Comparison of ENCODE assay signal across 16 cellular contexts in the genomic region with DNA sequence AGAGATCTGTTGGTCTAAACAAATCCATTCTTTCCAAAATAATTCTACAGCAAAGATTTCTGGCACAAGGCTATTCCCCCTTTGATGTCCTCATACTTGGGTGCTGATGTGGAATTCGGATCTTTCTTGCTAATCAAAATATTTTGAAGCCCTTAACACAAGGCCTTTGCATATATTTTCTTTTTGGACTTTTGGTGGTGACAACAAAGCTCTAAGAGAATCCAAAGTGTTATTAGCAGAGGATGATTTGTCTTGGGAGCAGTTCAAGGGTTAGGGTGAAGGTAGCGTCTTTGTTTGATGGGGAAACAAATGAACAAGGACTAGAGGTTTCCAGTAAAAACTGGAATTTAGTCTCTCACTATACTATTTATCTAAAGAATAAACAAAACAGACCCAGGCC.
DNase-seq lines count a peak whose midpoint lies in the region; TF ChIP-seq lines count a peak whose summit lies in the region.
"Had no signal": no experiment of that assay in that cellular context is flagged by ENCODE, and none has a peak within 500 bp of the region (broad histone marks: within the 10 kb centered on the region; RNA-seq: fewer than 3 reads in every experiment).

No MANE protein-coding gene starts in this region.

- H3K27me3 ChIP-seq in parathyroid adenoma (ENCODE audit: control insufficient read depth, insufficient read depth, low read length) (no peaks in the 10 kb centered on the region), colonic mucosa (no peaks in the 10 kb centered on the region)
- H3K27me3 ChIP-seq: BLaER1 had no signal

- H3K9me3 ChIP-seq in parathyroid adenoma (ENCODE audit: control insufficient read depth, low read length): no peaks in the 10 kb centered on the region
- no peaks in the 10 kb centered on the region for H3K9me3 ChIP-seq in colonic mucosa
- H3K9me3 ChIP-seq: BLaER1, Caco-2 had no signal

- H3K9ac ChIP-seq in parathyroid adenoma (no peak overlapping the region), colonic mucosa (ENCODE audit: low read depth in 2 of 2, low read length in 2 of 2) (no peak overlapping the region)
- H3K9ac ChIP-seq: BLaER1 had no signal

- peak; percentile 21 for DNase-seq in M059J (ENCODE audit: low read depth)
- peak; percentile 60 for DNase-seq in left kidney (ENCODE audit: low read depth, low spot score)
- DNase-seq in colonic mucosa: no peak
- no peak for DNase-seq in NCI-H146 treated with DMSO at 0.1 percent for 48 hours (lab: John Stamatoyannopoulos, UW; ENCODE audit: unreplicated experiment)
- no peak for DNase-seq in posterior cingulate gyrus
- DNase-seq: Caco-2; CD4-positive, CD25-positive, alpha-beta regulatory T cell; CD8-positive, alpha-beta T cell; DMS153; DND-41; H9; HFFc6 had no signal

- peak overlapping the region; percentile 2 for H3K4me2 ChIP-seq in parathyroid adenoma (ENCODE audit: low read length)
- H3K4me2 ChIP-seq: BLaER1, GM23338 had no signal

- TF ChIP-seq CTCF in parathyroid adenoma (IDR thresholded peaks at IDR 0.05) (no peak), colonic mucosa (IDR thresholded peaks at IDR 0.05) (no peak)

- intact Hi-C loops in colonic mucosa (cut with DNase I) (no loop called here), posterior cingulate gyrus (cut with DNase I) (no loop called here)

- H3K27ac ChIP-seq in parathyroid adenoma: peak overlapping the region; percentile 77
- no peak overlapping the region for H3K27ac ChIP-seq in colonic mucosa
- H3K27ac ChIP-seq: BLaER1, C4-2B had no signal

- H2AFZ ChIP-seq in parathyroid adenoma: no peak overlapping the region
- H2AFZ ChIP-seq: GM23338 had no signal

- H3K79me2 ChIP-seq in parathyroid adenoma: peaks cover 13% of the 10 kb centered on the region

- H3K4me1 ChIP-seq in parathyroid adenoma (peaks cover 59% of the 10 kb centered on the region), colonic mucosa (no peaks in the 10 kb centered on the region)
- H3K4me1 ChIP-seq: BLaER1 had no signal

- no peak overlapping the region for H3K4me3 ChIP-seq in parathyroid adenoma (ENCODE audit: low read depth, low read length)
- H3K4me3 ChIP-seq in colonic mucosa: no peak overlapping the region
- H3K4me3 ChIP-seq: BLaER1, GM23338 had no signal

- H3K36me3 ChIP-seq in parathyroid adenoma (ENCODE audit: control insufficient read depth, insufficient read depth, low read length): peaks cover 15% of the 10 kb centered on the region
- H3K36me3 ChIP-seq in colonic mucosa: no peaks in the 10 kb centered on the region
- H3K36me3 ChIP-seq: BLaER1 had no signal

Comparison
In these comparisons a context has a peak if more than half of its experiments do, and no peak if none do; other contexts are left out.
1. DNase-seq: peak in M059J (single experiment) and left kidney (single experiment); none in colonic mucosa (single experiment), NCI-H146 treated with DMSO at 0.1 percent for 48 hours (single experiment) and posterior cingulate gyrus (0 of 10).